8 cellular contexts compared by ENCODE assay signal in the genomic region with DNA sequence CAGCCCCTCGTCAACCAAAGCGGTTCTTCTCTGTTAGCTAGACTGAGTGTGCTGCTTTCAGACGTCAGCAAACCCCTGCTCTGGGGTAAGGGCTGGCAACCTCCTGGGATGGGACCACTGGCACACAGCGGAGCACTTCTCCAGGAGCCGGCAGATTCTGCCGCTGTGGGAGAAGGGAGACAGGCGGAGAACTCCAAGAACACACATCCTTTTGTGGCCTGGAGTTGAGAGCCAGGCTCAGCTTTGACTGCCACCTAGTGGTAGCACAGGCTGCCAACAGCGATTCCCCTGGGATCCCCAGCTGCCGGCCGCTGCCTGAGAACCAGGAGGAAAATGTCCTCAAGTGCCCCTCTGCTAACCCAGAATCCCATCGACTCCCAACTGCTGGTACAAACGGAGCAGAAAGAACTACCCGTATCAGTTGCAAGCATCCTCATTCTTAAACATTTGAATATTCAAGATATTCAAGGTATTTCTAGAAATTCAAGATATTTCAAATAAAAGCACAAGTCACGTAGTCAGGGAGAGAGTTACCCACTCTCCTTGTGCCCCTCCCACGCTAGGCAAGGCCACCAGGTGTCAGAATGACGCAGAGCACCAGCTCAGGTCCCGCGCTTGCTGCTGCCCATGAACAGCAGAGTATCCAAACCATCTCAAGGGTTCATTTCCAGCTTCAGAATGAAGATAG. TPM values are rescaled to one million over a fixed set of nuclear protein-coding genes. Genes with fewer than 3 reads are reported as not detected.
A peak's percentile ranks its signal among the peaks of the same experiment; 100 is the strongest.
DNase-seq lines count a peak whose midpoint lies in the region; ATAC-seq and TF ChIP-seq lines count a peak whose summit lies in the region.

No MANE protein-coding gene starts in this region.

- no peak overlapping the region for H3K4me3 ChIP-seq in AG10803 (ENCODE audit: low read length)
- H3K4me3 ChIP-seq in H7 (ENCODE audit: insufficient read depth, low read depth, low read length), result no peak overlapping the region
- H3K4me3 ChIP-seq in lower leg skin (ENCODE audit: low read depth, poor library complexity, severe bottlenecking), result no peak overlapping the region

- intact Hi-C loops in lower leg skin (cut with DNase I; ENCODE audit: low total_unique reads), result no loop called here

- ATAC-seq in HG03039 (IDR thresholded peaks at IDR 0.05; ENCODE audit: unreplicated experiment), result no peak

- H3K27me3 ChIP-seq in H7 (ENCODE audit: control insufficient read depth, insufficient read depth, low read length), result no peaks in the 10 kb centered on the region

- DNase-seq in AG10803 (ENCODE audit: low read depth) (peak; percentile 84), H7 (peak; percentile 95), NCI-H524 treated with DMSO at 0.1 percent for 48 hours (lab: John Stamatoyannopoulos, UW) (peak; percentile 41), dedifferentiated amniotic fluid mesenchymal stem cell (ENCODE audit: extremely low spot score) (peak; percentile 80), lower leg skin (ENCODE audit: low spot score in 2 of 2) (peak; percentile 74 to 96)
- peak; percentile 52 to 55 for DNase-seq in activated CD4-positive, alpha-beta T cell treated with anti-CD3 and anti-CD28 coated beads for 4 hours
- peak; percentile 14 to 54 (median 35) for DNase-seq in stimulated activated CD4-positive, alpha-beta T cell treated with anti-CD3 and anti-CD28 coated beads, TNF-alpha, amount 100 ng/mL, for 48 hours (ENCODE audit: low read depth in 3 of 3)

- WGBS in lower leg skin, 2 donors, result 33% methylated on average over 18 of the region's 18 CpGs

- H3K36me3 ChIP-seq in H7 (replicated peaks; ENCODE audit: control insufficient read depth, insufficient read depth, low read length), result peaks cover 5% of the 10 kb centered on the region

- no peak for TF ChIP-seq POLR2A in lower leg skin (IDR thresholded peaks at IDR 0.05)

- peak; percentile 96 for TF ChIP-seq CTCF in AG10803 (conservative IDR thresholded peaks at IDR 0.05; ENCODE audit: low read length)
- TF ChIP-seq CTCF in lower leg skin (IDR thresholded peaks at IDR 0.05), result peak in 1 of 3 donors; percentile 88

RNA-seq across cellular contexts. Expression of a gene that starts 4.9 kb away (rescaled TPM):
- total RNA-seq in H7 (2014; rRNA removed; shearing (Covaris generic)), result 12.3 and 13.9 TPM in 2 replicates
- 10 to 100 TPM; 15.2 to 69.2 (median 27.2) TPM for total RNA-seq in lower leg skin

RNA-seq across cellular contexts. Expression of a gene that starts 29.3 kb away (rescaled TPM):
- 220 and 292 TPM in 2 replicates for total RNA-seq in H7 (2014; rRNA removed; shearing (Covaris generic))
- 100 to 1,000 TPM; 194 to 370 (median 229) TPM for total RNA-seq in lower leg skin

RNA-seq across cellular contexts. Expression of a gene that starts 33.5 kb away (rescaled TPM):
- total RNA-seq in H7 (2014; rRNA removed; shearing (Covaris generic)), result 36.7 and 42.8 TPM in 2 replicates
- total RNA-seq in lower leg skin, result not detected

Comparison
In these comparisons a context has a peak if more than half of its experiments do, and no peak if none do; other contexts are left out.
1. DNase-seq: peak in every context shown above with its lines; median percentile 95 in H7; 85 in lower leg skin; 84 in AG10803; 80 in dedifferentiated amniotic fluid mesenchymal stem cell; 54 in activated CD4-positive, alpha-beta T cell treated with anti-CD3 and anti-CD28 coated beads for 4 hours; 41 in NCI-H524 treated with DMSO at 0.1 percent for 48 hours; 35 in stimulated activated CD4-positive, alpha-beta T cell treated with anti-CD3 and anti-CD28 coated beads, TNF-alpha, amount 100 ng/mL, for 48 hours.
2. RNA of a gene that starts 33.5 kb away (total RNA-seq): 36.7 to 42.8 TPM in H7; not detected in lower leg skin; every median in the first group is over 10 times any median in the second.